19 cellular contexts compared by ENCODE assay signal in the genomic region with DNA sequence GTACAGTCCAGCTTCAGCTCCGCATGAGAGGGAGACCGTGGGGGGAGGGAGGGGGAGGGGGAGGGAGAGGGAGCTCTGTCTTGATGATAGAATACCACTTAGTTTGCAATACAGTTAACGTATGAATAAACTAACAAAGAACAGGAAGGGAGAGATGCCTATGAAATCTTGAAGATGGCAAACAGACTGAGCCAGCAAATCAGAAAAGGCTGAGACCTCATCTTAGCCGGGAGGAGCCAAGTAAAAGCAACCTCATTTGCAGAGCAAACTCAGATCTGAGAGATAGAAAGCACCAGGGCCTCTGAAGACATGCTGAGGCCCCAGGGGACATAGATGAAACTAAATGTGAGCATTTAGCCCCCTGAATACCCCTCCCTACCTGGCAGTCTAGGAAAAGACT.
"Had no signal": no experiment of that assay in that cellular context is flagged by ENCODE, and none has a peak within 500 bp of the region (broad histone marks: within the 10 kb centered on the region; RNA-seq: fewer than 3 reads in every experiment).

No MANE protein-coding gene starts in this region.

- H3K36me3 ChIP-seq: left ventricle myocardium inferior, tibial nerve, vagina had no signal

- H3K27me3 ChIP-seq: tibial nerve, vagina had no signal

- H3K9me3 Mint-ChIP-seq: activated CD4-positive, alpha-beta T cell treated with anti-CD3 and anti-CD28 coated beads, Interleukin-2, amount 10 ng/mL, durations not matched to agents 24 days and 14 days; activated naive CD4-positive, alpha-beta T cell treated with anti-CD3 and anti-CD28 coated beads, Interleukin-2, amount 50 U/mL, for 72 hours; activated T-cell treated with anti-CD3 and anti-CD28 coated beads, Interleukin-2, amount 50 U/mL, for 72 hours; natural killer cell had no signal

- H3K9me3 ChIP-seq: left ventricle myocardium inferior, tibial nerve, vagina had no signal

- H3K36me3 Mint-ChIP-seq: activated naive CD4-positive, alpha-beta T cell treated with anti-CD3 and anti-CD28 coated beads, Interleukin-2, amount 50 U/mL, for 72 hours; natural killer cell had no signal

- H3K4me3 Mint-ChIP-seq: activated CD4-positive, alpha-beta T cell treated with anti-CD3 and anti-CD28 coated beads, Interleukin-2, amount 10 ng/mL, durations not matched to agents 24 days and 14 days; activated T-cell treated with anti-CD3 and anti-CD28 coated beads, Interleukin-2, amount 50 U/mL, for 72 hours; natural killer cell had no signal

- H3K27ac Mint-ChIP-seq: activated CD4-positive, alpha-beta T cell treated with anti-CD3 and anti-CD28 coated beads, Interleukin-2, amount 10 ng/mL, durations not matched to agents 24 days and 14 days; activated naive CD4-positive, alpha-beta T cell treated with anti-CD3 and anti-CD28 coated beads, Interleukin-2, amount 50 U/mL, for 72 hours; activated T-cell treated with anti-CD3 and anti-CD28 coated beads, Interleukin-2, amount 50 U/mL, for 72 hours; natural killer cell had no signal

- H3K4me3 ChIP-seq: left ventricle myocardium inferior, tibial nerve, vagina had no signal

- DNase-seq: activated CD4-positive, alpha-beta T cell treated with anti-CD3 and anti-CD28 coated beads, Interleukin-2, amount 10 ng/mL, durations not matched to agents 24 days and 14 days; activated CD8-positive, alpha-beta memory T cell treated with anti-CD3 and anti-CD28 coated beads, Interleukin-2, amount 50 U/mL, for 48 hours; activated gamma-delta T cell; activated T-cell treated with anti-CD3 and anti-CD28 coated beads, Interleukin-2, amount 50 U/mL, for 72 hours; amniotic stem cell; caudate nucleus; foreskin fibroblast; hypothalamus; left ventricle myocardium inferior; mesenchymal stem cell; natural killer cell; posterior cingulate gyrus; stimulated activated CD4-positive, alpha-beta T cell treated with anti-CD3 and anti-CD28 coated beads, Interleukin-15, amount 100 ng/mL, for 24 hours; stimulated activated CD4-positive, alpha-beta T cell treated with anti-CD3 and anti-CD28 coated beads, Interleukin-4, amount 100 ng/mL, for 24 hours; stimulated activated naive CD4-positive, alpha-beta T cell treated with Interleukin-2 at 50 U/mL for 16 hours; substantia nigra had no signal

- H3K27ac ChIP-seq: left ventricle myocardium inferior, tibial nerve, vagina had no signal

- H3K27me3 Mint-ChIP-seq: activated CD4-positive, alpha-beta T cell treated with anti-CD3 and anti-CD28 coated beads, Interleukin-2, amount 10 ng/mL, durations not matched to agents 24 days and 14 days had no signal

- ATAC-seq: activated naive CD4-positive, alpha-beta T cell treated with anti-CD3 and anti-CD28 coated beads, Interleukin-2, amount 50 U/mL, for 72 hours; activated T-cell treated with anti-CD3 and anti-CD28 coated beads, Interleukin-2, amount 50 U/mL, for 72 hours; natural killer cell had no signal
